8 cellular contexts compared by ENCODE assay signal in genomic region chr15:51093865-51094605, GRCh38. TPM values are rescaled to one million over a fixed set of nuclear protein-coding genes. Genes with fewer than 3 reads are reported as not detected.
DNase-seq lines count a peak whose midpoint lies in the region; ATAC-seq and TF ChIP-seq lines count a peak whose summit lies in the region.

No MANE protein-coding gene starts in this region.

- H3K9ac ChIP-seq in skeletal muscle satellite cell (ENCODE audit: low read depth, low read length) = peak overlapping the region; percentile 81

- peak overlapping the region; percentile 29 for H3K4me3 Mint-ChIP-seq in activated naive CD8-positive, alpha-beta T cell treated with anti-CD3 and anti-CD28 coated beads, Interleukin-2, amount 50 U/mL, for 24 hours

- no peaks in the 10 kb centered on the region for H3K27me3 ChIP-seq in skeletal muscle satellite cell (ENCODE audit: control insufficient read depth, insufficient read depth, low read length)

- peaks cover 82% of the 10 kb centered on the region for H3K27me3 Mint-ChIP-seq in activated naive CD8-positive, alpha-beta T cell treated with anti-CD3 and anti-CD28 coated beads, Interleukin-2, amount 50 U/mL, for 24 hours

- DNase-seq in activated CD4-positive, alpha-beta T cell treated with anti-CD3 and anti-CD28 coated beads for 48 hours = peak; percentile 12
- DNase-seq in activated CD4-positive, alpha-beta T cell treated with anti-CD3 and anti-CD28 coated beads for 4 hours = no peak
- peak; percentile 10 for DNase-seq in activated naive CD8-positive, alpha-beta T cell treated with anti-CD3 and anti-CD28 coated beads, Interleukin-2, amount 50 U/mL, for 24 hours
- no peak for DNase-seq in NCI-H2081 (lab: John Stamatoyannopoulos, UW)

- H3K36me3 ChIP-seq in skeletal muscle satellite cell (ENCODE audit: insufficient read depth, low read length) = peaks cover 5% of the 10 kb centered on the region

- ATAC-seq in activated naive CD8-positive, alpha-beta T cell treated with anti-CD3 and anti-CD28 coated beads, Interleukin-2, amount 50 U/mL, for 24 hours = no peak
- ATAC-seq in HG03442 (IDR thresholded peaks at IDR 0.05; ENCODE audit: unreplicated experiment) (no peak), GM18505 (IDR thresholded peaks at IDR 0.05; ENCODE audit: unreplicated experiment) (no peak)

- peaks cover 67% of the 10 kb centered on the region for H3K4me1 ChIP-seq in skeletal muscle satellite cell (ENCODE audit: control insufficient read depth, insufficient read depth, low read length)

- peaks cover 17% of the 10 kb centered on the region for H3K4me1 Mint-ChIP-seq in activated naive CD8-positive, alpha-beta T cell treated with anti-CD3 and anti-CD28 coated beads, Interleukin-2, amount 50 U/mL, for 24 hours

- no peaks in the 10 kb centered on the region for H3K9me3 Mint-ChIP-seq in activated naive CD8-positive, alpha-beta T cell treated with anti-CD3 and anti-CD28 coated beads, Interleukin-2, amount 50 U/mL, for 24 hours

- H3K36me3 Mint-ChIP-seq in activated naive CD8-positive, alpha-beta T cell treated with anti-CD3 and anti-CD28 coated beads, Interleukin-2, amount 50 U/mL, for 24 hours (ENCODE audit: low read depth) = no peaks in the 10 kb centered on the region

- H3K9me3 ChIP-seq in skeletal muscle satellite cell (replicated peaks; ENCODE audit: low read length) = no peaks in the 10 kb centered on the region

- H3K4me3 ChIP-seq in iPS-11a (ENCODE audit: low read depth, low read length) = peak overlapping the region; percentile 29
- peak overlapping the region; percentile 87 for H3K4me3 ChIP-seq in skeletal muscle satellite cell (ENCODE audit: low read length)

- H3K27ac Mint-ChIP-seq in activated naive CD8-positive, alpha-beta T cell treated with anti-CD3 and anti-CD28 coated beads, Interleukin-2, amount 50 U/mL, for 24 hours = no peak overlapping the region

- no peak for TF ChIP-seq POLR2A in GM18505 (IDR thresholded peaks at IDR 0.05; ENCODE audit: borderline replicate concordance, extremely low read depth, insufficient read depth, insufficient read length)

- peak overlapping the region; percentile 73 for H3K4me2 ChIP-seq in skeletal muscle satellite cell (ENCODE audit: low read length)

RNA-seq across cellular contexts. Expression of gene TNFAIP8L3, which starts 0.7 kb away (rescaled TPM):
- 20.5 and 28.4 TPM in 2 replicates for total RNA-seq in skeletal muscle satellite cell (2012; rRNA removed)

Comparison
In these comparisons a context has a peak if more than half of its experiments do, and no peak if none do; other contexts are left out.
1. DNase-seq: peak in activated CD4-positive, alpha-beta T cell treated with anti-CD3 and anti-CD28 coated beads for 48 hours (single experiment) and activated naive CD8-positive, alpha-beta T cell treated with anti-CD3 and anti-CD28 coated beads, Interleukin-2, amount 50 U/mL, for 24 hours (single experiment); none in activated CD4-positive, alpha-beta T cell treated with anti-CD3 and anti-CD28 coated beads for 4 hours (0 of 2) and NCI-H2081 (0 of 2).